In genomic region chr11:75561426-75562047, GRCh38 we compare ENCODE assay signal across 7 cellular contexts. TPM values are rescaled to one million over a fixed set of nuclear protein-coding genes. Genes with fewer than 3 reads are reported as not detected.
A peak's percentile ranks its signal among the peaks of the same experiment; 100 is the strongest.
DNase-seq lines count a peak whose midpoint lies in the region; ATAC-seq and TF ChIP-seq lines count a peak whose summit lies in the region.

No MANE protein-coding gene starts in this region.

- intact Hi-C loops in right cardiac atrium (cut with DNase I): no loop called here

- peak overlapping the region; percentile 98 for H3K4me3 ChIP-seq in GM23338
- peak overlapping the region; percentile 50 for H3K4me3 ChIP-seq in WERI-Rb-1 (ENCODE audit: low read depth, low read length)
- H3K4me3 ChIP-seq in right cardiac atrium (ENCODE audit: low read length): peak overlapping the region; percentile 88

- H3K36me3 ChIP-seq in GM23338 (ENCODE audit: insufficient read depth): 0 out of 2 replicates have a peak, but pooled peaks cover 3% of the 10 kb centered on the region
- H3K36me3 ChIP-seq in WERI-Rb-1: no peaks in the 10 kb centered on the region

- H4K20me1 ChIP-seq in GM23338 (replicated peaks; ENCODE audit: insufficient read depth): peaks cover 17% of the 10 kb centered on the region

- peak overlapping the region; percentile 63; the same call in 1 of the 2 replicates for H2AFZ ChIP-seq in GM23338

- H3K36me3 Mint-ChIP-seq in GM23338 (ENCODE audit: low read depth): peaks cover 38% of the 10 kb centered on the region

- peak overlapping the region; percentile 86 for H3K4me2 ChIP-seq in GM23338

- H3K9me3 Mint-ChIP-seq in GM23338: no peaks in the 10 kb centered on the region
- H3K9me3 Mint-ChIP-seq in stimulated activated naive CD8-positive, alpha-beta T cell treated with anti-CD3 and anti-CD28 coated beads, Interleukin-15, amount 100 ng/mL, for 72 hours: no peaks in the 10 kb centered on the region

- peaks cover 18% of the 10 kb centered on the region for H3F3A ChIP-seq in GM23338 (replicated peaks; ENCODE audit: low read depth)

- H3K27ac ChIP-seq in GM23338 (ENCODE audit: low read depth): peak overlapping the region; percentile 97
- H3K27ac ChIP-seq in WERI-Rb-1: peak overlapping the region; percentile 67; the same call in 1 of the 2 replicates
- H3K27ac ChIP-seq in right cardiac atrium (ENCODE audit: low read length): peak overlapping the region; percentile 100

- H3K27ac Mint-ChIP-seq in GM23338: peak overlapping the region; percentile 99
- peak overlapping the region; percentile 92 to 97 for H3K27ac Mint-ChIP-seq in stimulated activated naive CD8-positive, alpha-beta T cell treated with anti-CD3 and anti-CD28 coated beads, Interleukin-15, amount 100 ng/mL, for 72 hours

- H3K79me2 ChIP-seq in GM23338 (replicated peaks; ENCODE audit: insufficient read depth): peaks cover 53% of the 10 kb centered on the region

- H3K9me3 ChIP-seq in WERI-Rb-1 (ENCODE audit: severe bottlenecking): no peaks in the 10 kb centered on the region
- H3K9me3 ChIP-seq in right cardiac atrium (ENCODE audit: control insufficient read depth, low read length): no peaks in the 10 kb centered on the region

- H3K4me1 Mint-ChIP-seq in GM23338: peaks cover 76% of the 10 kb centered on the region
- H3K4me1 Mint-ChIP-seq in stimulated activated naive CD8-positive, alpha-beta T cell treated with anti-CD3 and anti-CD28 coated beads, Interleukin-15, amount 100 ng/mL, for 72 hours: peaks cover 51% of the 10 kb centered on the region

- no peak; the same call in 2 of the 3 replicates for ATAC-seq in GM23338
- no peak for ATAC-seq in right cardiac atrium
- ATAC-seq in stimulated activated naive CD8-positive, alpha-beta T cell treated with anti-CD3 and anti-CD28 coated beads, Interleukin-15, amount 100 ng/mL, for 72 hours: peak; percentile 36
- ATAC-seq in HG02840 (IDR thresholded peaks at IDR 0.05; ENCODE audit: low FRiP score, unreplicated experiment): no peak

- DNase-seq in GM23338 (ENCODE audit: low spot score) (no peak), WERI-Rb-1 (no peak), right cardiac atrium (no peak), NCI-H345 (lab: John Stamatoyannopoulos, UW) (no peak), NCI-H524 treated with DMSO at 0.1 percent for 48 hours (lab: John Stamatoyannopoulos, UW) (no peak)
- peak in 1 of 2 donors; percentile 50 for DNase-seq in stimulated activated naive CD8-positive, alpha-beta T cell treated with anti-CD3 and anti-CD28 coated beads, Interleukin-15, amount 100 ng/mL, for 72 hours

- H3K4me1 ChIP-seq in GM23338 (ENCODE audit: insufficient read depth) (peaks cover 66% of the 10 kb centered on the region), right cardiac atrium (ENCODE audit: control insufficient read depth, insufficient read depth, low read length) (peaks cover 31% of the 10 kb centered on the region)

- H3K4me3 Mint-ChIP-seq in GM23338: peak overlapping the region; percentile 97
- H3K4me3 Mint-ChIP-seq in stimulated activated naive CD8-positive, alpha-beta T cell treated with anti-CD3 and anti-CD28 coated beads, Interleukin-15, amount 100 ng/mL, for 72 hours: peak overlapping the region; percentile 90 to 92

- TF ChIP-seq CTCF in GM23338 (conservative IDR thresholded peaks at IDR 0.05; ENCODE audit: low read depth in 2 of 2) (no peak), WERI-Rb-1 (IDR thresholded peaks at IDR 0.05; ENCODE audit: low read depth, low read length) (no peak)

- peaks cover 40% of the 10 kb centered on the region for H3K27me3 Mint-ChIP-seq in GM23338 (ENCODE audit: insufficient read depth, low read depth, poor library complexity)
- no peaks in the 10 kb centered on the region for H3K27me3 Mint-ChIP-seq in stimulated activated naive CD8-positive, alpha-beta T cell treated with anti-CD3 and anti-CD28 coated beads, Interleukin-15, amount 100 ng/mL, for 72 hours

- WGBS in right cardiac atrium: 15% methylated on average over 21 of the region's 21 CpGs

- no peaks in the 10 kb centered on the region for H3K9me2 ChIP-seq in GM23338 (ENCODE audit: insufficient read depth)

- no peaks in the 10 kb centered on the region for H3K27me3 ChIP-seq in GM23338 (ENCODE audit: insufficient read depth)
- H3K27me3 ChIP-seq in WERI-Rb-1 (ENCODE audit: insufficient read depth, low read depth, severe bottlenecking): no peaks in the 10 kb centered on the region
- no peaks in the 10 kb centered on the region for H3K27me3 ChIP-seq in right cardiac atrium (ENCODE audit: control insufficient read depth, insufficient read depth)

TF ChIP-seq in GM23338, 12 proteins besides CTCF, POLR2A, EP300 and RAD21 (continues in another document):
- TF ChIP-seq ZNF462 (CRISPR knock-in tag; IDR thresholded peaks at IDR 0.05): no peak

RNA-seq across cellular contexts. Expression of gene SERPINH1, which starts 0.5 kb away (rescaled TPM):
- total RNA-seq in GM23338 (2014; rRNA removed; shearing (Covaris generic)): 1,217 and 1,375 TPM in 2 replicates
- polyA plus RNA-seq in GM23338 (2016; fragmentation: Nextera tagmentation; extraction: Ambion mirVana) (238 and 269 TPM in 2 replicates), right cardiac atrium (53.2 TPM)
- total RNA-seq in right cardiac atrium: 100 to 1,000 TPM in 1 of 4 donors, 10 to 100 TPM in 3; 50.5 to 109 (median 72.7) TPM

RNA-seq across cellular contexts. Expression of gene GDPD5, which starts 35.8 kb away (rescaled TPM):
- 3.3 and 4.9 TPM in 2 replicates for total RNA-seq in GM23338 (2014; rRNA removed; shearing (Covaris generic))
- polyA plus RNA-seq in GM23338 (2016; fragmentation: Nextera tagmentation; extraction: Ambion mirVana) (1.6 and 1.7 TPM in 2 replicates), right cardiac atrium (8.5 TPM)
- 1 to 10 TPM; 5.3 to 8.2 (median 6.8) TPM for total RNA-seq in right cardiac atrium

Comparison
In these comparisons a context has a peak if more than half of its experiments do, and no peak if none do; other contexts are left out.
1. RNA of gene SERPINH1, which starts 0.5 kb away (total RNA-seq): 1,217 to 1,375 TPM in GM23338; 50.5 to 109 TPM in right cardiac atrium; every median in the first group is over 10 times any median in the second.
2. Peak in every context shown above with its lines, with median percentiles within 50 percentile points of each other: H3K27ac ChIP-seq and H3K4me3 ChIP-seq.